ENCODE assay signal across 1 cellular context in genomic region chr3:117752984-117753717, GRCh38.
TF ChIP-seq lines count a peak whose summit lies in the region.

No MANE protein-coding gene starts in this region.

TF ChIP-seq in HEK293, 187 proteins besides CTCF, POLR2A, EP300 and RAD21 (continued from another document):
- 0 out of 2 replicates have a peak, but pooled peaks have one; percentile 20 for TF ChIP-seq PATZ1 (tag by site-specific recombination; IDR thresholded peaks at IDR 0.05)
- no peak for TF ChIP-seq ZNF324 (tag by site-specific recombination; IDR thresholded peaks at IDR 0.05)
- TF ChIP-seq ZNF664 (tag by site-specific recombination; IDR thresholded peaks at IDR 0.05) = no peak
- no peak for TF ChIP-seq ZNF776 (tag by site-specific recombination; IDR thresholded peaks at IDR 0.05; ENCODE audit: borderline replicate concordance)
- TF ChIP-seq ZSCAN16 (tag by site-specific recombination; IDR thresholded peaks at IDR 0.05) = no peak
- TF ChIP-seq ZNF157 (tag by site-specific recombination; IDR thresholded peaks at IDR 0.05) = no peak
- TF ChIP-seq YY1 (tag by site-specific recombination; IDR thresholded peaks at IDR 0.05) = no peak
- TF ChIP-seq ZNF555 (tag by site-specific recombination; conservative IDR thresholded peaks at IDR 0.05) = no peak
- TF ChIP-seq ZNF560 (tag by site-specific recombination; IDR thresholded peaks at IDR 0.05; ENCODE audit: borderline replicate concordance) = no peak
- TF ChIP-seq, protein P1, sequence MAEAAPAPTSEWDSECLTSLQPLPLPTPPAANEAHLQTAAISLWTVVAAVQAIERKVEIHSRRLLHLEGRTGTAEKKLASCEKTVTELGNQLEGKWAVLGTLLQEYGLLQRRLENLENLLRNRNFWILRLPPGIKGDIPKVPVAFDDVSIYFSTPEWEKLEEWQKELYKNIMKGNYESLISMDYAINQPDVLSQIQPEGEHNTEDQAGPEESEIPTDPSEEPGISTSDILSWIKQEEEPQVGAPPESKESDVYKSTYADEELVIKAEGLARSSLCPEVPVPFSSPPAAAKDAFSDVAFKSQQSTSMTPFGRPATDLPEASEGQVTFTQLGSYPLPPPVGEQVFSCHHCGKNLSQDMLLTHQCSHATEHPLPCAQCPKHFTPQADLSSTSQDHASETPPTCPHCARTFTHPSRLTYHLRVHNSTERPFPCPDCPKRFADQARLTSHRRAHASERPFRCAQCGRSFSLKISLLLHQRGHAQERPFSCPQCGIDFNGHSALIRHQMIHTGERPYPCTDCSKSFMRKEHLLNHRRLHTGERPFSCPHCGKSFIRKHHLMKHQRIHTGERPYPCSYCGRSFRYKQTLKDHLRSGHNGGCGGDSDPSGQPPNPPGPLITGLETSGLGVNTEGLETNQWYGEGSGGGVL (tag by site-specific recombination; IDR thresholded peaks at IDR 0.05) = no peak
TF ChIP-seq in HEK293: peak in this region for 12.
